ENCODE assay signal across 18 cellular contexts in the genomic region with DNA sequence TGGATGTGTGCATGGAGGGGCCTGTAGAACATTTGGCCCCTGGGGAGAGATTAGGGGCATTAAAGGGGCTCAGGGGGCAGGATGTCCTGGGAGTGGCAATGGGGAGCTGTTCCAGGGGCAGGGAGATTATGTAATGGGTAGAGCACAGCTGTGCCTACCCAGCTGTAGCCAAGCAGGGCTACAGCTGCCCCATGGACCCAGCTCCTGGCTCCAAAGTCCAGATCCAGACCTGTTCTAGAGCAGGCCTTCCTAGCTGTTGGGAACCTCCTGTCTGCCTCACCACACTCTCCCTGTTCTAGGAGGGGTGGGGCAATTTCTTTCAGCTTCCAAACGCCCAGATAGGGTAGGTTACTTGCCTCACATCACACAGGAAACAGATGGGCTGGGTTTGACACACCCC. TPM values are rescaled to one million over a fixed set of nuclear protein-coding genes. Genes with fewer than 3 reads are reported as not detected.
DNase-seq lines count a peak whose midpoint lies in the region; ATAC-seq and TF ChIP-seq lines count a peak whose summit lies in the region.
"Had no signal": no experiment of that assay in that cellular context is flagged by ENCODE, and none has a peak within 500 bp of the region (broad histone marks: within the 10 kb centered on the region; RNA-seq: fewer than 3 reads in every experiment).

No MANE protein-coding gene starts in this region.

- H3K27me3 Mint-ChIP-seq in CD8-positive, alpha-beta memory T cell: peaks cover 0 to 1% of the 10 kb centered on the region in 2 donors
- H3K27me3 Mint-ChIP-seq in central memory CD8-positive, alpha-beta T cell: no peaks in the 10 kb centered on the region
- no peaks in the 10 kb centered on the region for H3K27me3 Mint-ChIP-seq in naive thymus-derived CD4-positive, alpha-beta T cell
- H3K27me3 Mint-ChIP-seq: activated naive CD4-positive, alpha-beta T cell treated with anti-CD3 and anti-CD28 coated beads, Interleukin-2, amount 50 U/mL, for 24 hours; type B pancreatic cell had no signal

- H3K4me3 Mint-ChIP-seq in CD8-positive, alpha-beta memory T cell: peak overlapping the region in 3 of 7 donors; percentile 6 to 82 (median 52)
- no peak overlapping the region for H3K4me3 Mint-ChIP-seq in central memory CD8-positive, alpha-beta T cell
- H3K4me3 Mint-ChIP-seq in naive thymus-derived CD4-positive, alpha-beta T cell: peak overlapping the region in 7 of 10 donors; percentile 11 to 58 (median 16)
- H3K4me3 Mint-ChIP-seq: activated naive CD4-positive, alpha-beta T cell treated with anti-CD3 and anti-CD28 coated beads, Interleukin-2, amount 50 U/mL, for 24 hours; type B pancreatic cell had no signal

- H3K36me3 ChIP-seq in CD8-positive, alpha-beta memory T cell (ENCODE audit: insufficient read depth, low read length): no peaks in the 10 kb centered on the region
- H3K36me3 ChIP-seq in H7 (replicated peaks; ENCODE audit: control insufficient read depth, insufficient read depth, low read length): peaks cover 4% of the 10 kb centered on the region
- no peaks in the 10 kb centered on the region for H3K36me3 ChIP-seq in naive thymus-derived CD4-positive, alpha-beta T cell (ENCODE audit: control insufficient read depth in 2 of 3, insufficient read depth in 3 of 3, low read length in 3 of 3)
- H3K36me3 ChIP-seq in psoas muscle (ENCODE audit: insufficient read depth in 1 of 2, low read depth in 1 of 2): no peaks in the 10 kb centered on the region
- H3K36me3 ChIP-seq: BE2C, brain microvascular endothelial cell, heart right ventricle had no signal

- ATAC-seq in central memory CD8-positive, alpha-beta T cell (replicated peaks; ENCODE audit: extremely low read depth, poor library complexity, severe bottlenecking): no peak
- no peak for ATAC-seq in naive thymus-derived CD4-positive, alpha-beta T cell
- ATAC-seq in HG03280 (IDR thresholded peaks at IDR 0.05; ENCODE audit: unreplicated experiment): no peak
- ATAC-seq in psoas muscle: no peak
- ATAC-seq: activated CD4-positive, CD25-positive, alpha-beta regulatory T cell treated with anti-CD3 and anti-CD28 coated beads, Interleukin-2, amount 50 U/mL, for 24 hours; heart right ventricle had no signal

- H3K27ac Mint-ChIP-seq in CD8-positive, alpha-beta memory T cell: peak overlapping the region in 6 of 8 donors; percentile 60 to 88 (median 72)
- H3K27ac Mint-ChIP-seq in central memory CD8-positive, alpha-beta T cell (ENCODE audit: low read depth): peak overlapping the region; percentile 12
- H3K27ac Mint-ChIP-seq in naive thymus-derived CD4-positive, alpha-beta T cell: peak overlapping the region in 7 of 9 donors; percentile 12 to 70 (median 45)
- H3K27ac Mint-ChIP-seq: activated naive CD4-positive, alpha-beta T cell treated with anti-CD3 and anti-CD28 coated beads, Interleukin-2, amount 50 U/mL, for 24 hours; type B pancreatic cell had no signal

- 9 to 33% (median 26%) methylated on average over 1 of the region's 1 CpG for WGBS in psoas muscle, 3 donors

- intact Hi-C loops in naive thymus-derived CD4-positive, alpha-beta T cell (cut with micrococcal nuclease): no loop called here
- intact Hi-C loops in psoas muscle (cut with DNase I): no loop called here

- TF ChIP-seq CTCF in psoas muscle (IDR thresholded peaks at IDR 0.05): no peak

- H3K4me1 Mint-ChIP-seq in CD8-positive, alpha-beta memory T cell: peaks cover 54 to 73% (median 54%) of the 10 kb centered on the region in 3 donors
- peaks cover 52% of the 10 kb centered on the region for H3K4me1 Mint-ChIP-seq in central memory CD8-positive, alpha-beta T cell
- H3K4me1 Mint-ChIP-seq in naive thymus-derived CD4-positive, alpha-beta T cell: peaks cover 43 to 68% (median 59%) of the 10 kb centered on the region in 7 donors

- H3K4me1 ChIP-seq in CD8-positive, alpha-beta memory T cell (ENCODE audit: insufficient read depth, low read length): peaks cover 74% of the 10 kb centered on the region
- H3K4me1 ChIP-seq in naive thymus-derived CD4-positive, alpha-beta T cell (ENCODE audit: control insufficient read depth in 2 of 2, insufficient read depth in 2 of 2, low read length in 2 of 2): peaks cover 46 to 56% of the 10 kb centered on the region in 2 donors
- no peaks in the 10 kb centered on the region for H3K4me1 ChIP-seq in psoas muscle
- H3K4me1 ChIP-seq: BE2C had no signal

- H3K27ac ChIP-seq in CD8-positive, alpha-beta memory T cell (ENCODE audit: low read depth, low read length): no peak overlapping the region
- no peak overlapping the region for H3K27ac ChIP-seq in naive thymus-derived CD4-positive, alpha-beta T cell (ENCODE audit: low read depth, low read length)
- no peak overlapping the region for H3K27ac ChIP-seq in psoas muscle
- H3K27ac ChIP-seq: brain microvascular endothelial cell, heart right ventricle, parathyroid adenoma had no signal

- DNase-seq in CD8-positive, alpha-beta memory T cell: no peak
- DNase-seq in H7 (peak; percentile 10), psoas muscle (no peak), dedifferentiated amniotic fluid mesenchymal stem cell (ENCODE audit: extremely low spot score) (no peak)
- no peak for DNase-seq in central memory CD8-positive, alpha-beta T cell (ENCODE audit: low spot score in 2 of 2)
- no peak for DNase-seq in naive thymus-derived CD4-positive, alpha-beta T cell
- DNase-seq: activated T-cell treated with anti-CD3 and anti-CD28 coated beads for 4 hours, BE2C, brain microvascular endothelial cell, DMS79 treated with DMSO at 0.1 percent for 48 hours, heart right ventricle, MV-4-11, spleen had no signal

- no peaks in the 10 kb centered on the region for H3K36me3 Mint-ChIP-seq in CD8-positive, alpha-beta memory T cell
- peaks cover 1% of the 10 kb centered on the region for H3K36me3 Mint-ChIP-seq in central memory CD8-positive, alpha-beta T cell (ENCODE audit: insufficient read depth)
- H3K36me3 Mint-ChIP-seq in naive thymus-derived CD4-positive, alpha-beta T cell: peaks cover 0 to 2% (median 0%) of the 10 kb centered on the region in 5 donors
- H3K36me3 Mint-ChIP-seq: activated naive CD4-positive, alpha-beta T cell treated with anti-CD3 and anti-CD28 coated beads, Interleukin-2, amount 50 U/mL, for 24 hours; type B pancreatic cell had no signal

- CTCF ChIA-PET in CD8-positive, alpha-beta memory T cell (lab: Charles Lee): interaction anchor here (1.3 kb wide), 1 partner anchor 35 kb away, joined by 8 read pairs; no protein-coding TSS in a partner anchor
- CTCF ChIA-PET in naive thymus-derived CD4-positive, alpha-beta T cell (lab: Charles Lee): interaction anchor here (0.5 to 1.4 kb wide), 4 partner anchors 31 to 301 kb away, joined by 3 to 4 read pairs (median 4); no protein-coding TSS in a partner anchor

- H3K27me3 ChIP-seq in CD8-positive, alpha-beta memory T cell (ENCODE audit: insufficient read depth, low read length, poor library complexity, severe bottlenecking): no peaks in the 10 kb centered on the region
- peaks cover under 1% of the 10 kb centered on the region; the same call in 1 of the 2 replicates for H3K27me3 ChIP-seq in H7 (ENCODE audit: control insufficient read depth, insufficient read depth, low read length)
- no peaks in the 10 kb centered on the region for H3K27me3 ChIP-seq in naive thymus-derived CD4-positive, alpha-beta T cell (ENCODE audit: control insufficient read depth in 2 of 2, insufficient read depth in 2 of 2, low read length in 2 of 2)
- H3K27me3 ChIP-seq in psoas muscle (ENCODE audit: insufficient read depth in 3 of 3, low read length in 2 of 3): peaks cover 0 to 3% (median 0%) of the 10 kb centered on the region in 3 donors
- H3K27me3 ChIP-seq: BE2C, brain microvascular endothelial cell, heart right ventricle, spleen had no signal

- no peaks in the 10 kb centered on the region for H3K9me3 Mint-ChIP-seq in CD8-positive, alpha-beta memory T cell
- no peaks in the 10 kb centered on the region for H3K9me3 Mint-ChIP-seq in central memory CD8-positive, alpha-beta T cell
- H3K9me3 Mint-ChIP-seq in naive thymus-derived CD4-positive, alpha-beta T cell: no peaks in the 10 kb centered on the region
- H3K9me3 Mint-ChIP-seq: activated naive CD4-positive, alpha-beta T cell treated with anti-CD3 and anti-CD28 coated beads, Interleukin-2, amount 50 U/mL, for 24 hours; type B pancreatic cell had no signal

- no peaks in the 10 kb centered on the region for H3K9me3 ChIP-seq in CD8-positive, alpha-beta memory T cell (ENCODE audit: low read length)
- no peaks in the 10 kb centered on the region for H3K9me3 ChIP-seq in naive thymus-derived CD4-positive, alpha-beta T cell (ENCODE audit: control insufficient read depth in 2 of 3, low read length in 3 of 3)
- H3K9me3 ChIP-seq in psoas muscle: no peaks in the 10 kb centered on the region
- H3K9me3 ChIP-seq: BE2C, heart right ventricle, spleen had no signal

- H3K4me3 ChIP-seq in CD8-positive, alpha-beta memory T cell (ENCODE audit: low read length): no peak overlapping the region
- H3K4me3 ChIP-seq in H7 (ENCODE audit: insufficient read depth, low read depth, low read length): no peak overlapping the region
- no peak overlapping the region for H3K4me3 ChIP-seq in naive thymus-derived CD4-positive, alpha-beta T cell (ENCODE audit: low read length)
- H3K4me3 ChIP-seq in psoas muscle: no peak overlapping the region
- H3K4me3 ChIP-seq: heart right ventricle, spleen had no signal

- POLR2A ChIA-PET in CD8-positive, alpha-beta memory T cell (lab: Charles Lee): no interaction called here
- POLR2A ChIA-PET in naive thymus-derived CD4-positive, alpha-beta T cell (lab: Charles Lee): interaction anchor here (0.6 to 1.0 kb wide), 5 partner anchors 12 to 761 kb away, joined by 3 to 4 read pairs (median 3); no protein-coding TSS in a partner anchor

RNA-seq across cellular contexts. Expression of gene RPS6KA1, which starts 5.6 kb away (rescaled TPM):
- total RNA-seq in CD8-positive, alpha-beta memory T cell: 100 to 1,000 TPM; 187 to 189 TPM
- polyA plus RNA-seq in CD8-positive, alpha-beta memory T cell: 193 TPM
- total RNA-seq in H7 (2014; rRNA removed; shearing (Covaris generic)): 101 and 121 TPM in 2 replicates
- 100 to 1,000 TPM in 2 of 5 experiments, 10 to 100 TPM in 3; 53.8 to 205 (median 97.6) TPM for total RNA-seq in naive thymus-derived CD4-positive, alpha-beta T cell
- polyA plus RNA-seq in naive thymus-derived CD4-positive, alpha-beta T cell: 100 to 1,000 TPM; 109 to 131 TPM
- total RNA-seq in psoas muscle: 1 to 10 TPM; 2.5 to 3.0 (median 2.7) TPM
- 1 to 10 TPM in 2 of 3 donors, under 1 TPM in 1; 0.88 to 1.8 (median 1.3) TPM for polyA plus RNA-seq in psoas muscle

Comparison
In these comparisons a context has a peak if more than half of its experiments do, and no peak if none do; other contexts are left out.
1. H3K27ac Mint-ChIP-seq: peak in every context shown above with its lines; median percentile 72 in CD8-positive, alpha-beta memory T cell; 45 in naive thymus-derived CD4-positive, alpha-beta T cell; 12 in central memory CD8-positive, alpha-beta T cell.
2. RNA of gene RPS6KA1, which starts 5.6 kb away (total RNA-seq): 187 to 189 TPM in CD8-positive, alpha-beta memory T cell, 101 to 121 TPM in H7 and 53.8 to 205 TPM in naive thymus-derived CD4-positive, alpha-beta T cell; 2.5 to 3.0 TPM in psoas muscle; every median in the first group is over 10 times any median in the second.